ENCODE assay signal across 1 cellular context in the genomic region with DNA sequence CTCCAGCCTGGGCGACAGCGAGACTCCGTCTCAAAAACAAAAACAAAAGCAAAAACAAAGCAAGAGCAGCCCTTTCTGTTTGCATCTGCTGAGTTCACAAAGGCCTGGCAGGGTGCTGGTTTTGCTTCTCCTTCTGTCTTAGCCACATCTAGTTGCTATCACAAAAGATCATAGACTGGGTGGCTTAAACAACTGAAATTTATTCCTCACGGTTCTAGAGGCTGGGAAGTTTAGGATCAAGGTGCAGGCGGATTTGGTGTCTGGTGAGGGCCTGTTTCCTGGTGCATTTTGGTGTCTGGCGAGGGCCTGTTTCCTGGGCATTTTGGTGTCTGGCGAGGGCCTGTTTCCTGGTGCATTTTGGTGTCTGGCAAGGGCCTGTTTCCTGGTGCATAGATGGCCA.
TF ChIP-seq lines count a peak whose summit lies in the region.

No MANE protein-coding gene starts in this region.

TF ChIP-seq in H1, 55 proteins besides CTCF, POLR2A, EP300 and RAD21:
- TF ChIP-seq BACH1 (IDR thresholded peaks at IDR 0.05; ENCODE audit: low read length) (no peak), RNF2 (IDR thresholded peaks at IDR 0.05; ENCODE audit: borderline replicate concordance, low read depth, low read length, missing control alignments, poor library complexity, severe bottlenecking) (no peak), SIRT6 (IDR thresholded peaks at IDR 0.05; ENCODE audit: low read length) (no peak), CEBPB (IDR thresholded peaks at IDR 0.05; ENCODE audit: low read depth, low read length) (no peak), SIN3A (conservative IDR thresholded peaks at IDR 0.05 in 1 of 2, IDR thresholded peaks at IDR 0.05 in 1 of 2; ENCODE audit: low read depth in 1 of 2, low read length in 2 of 2) (no peak), YY1 (IDR thresholded peaks at IDR 0.05; ENCODE audit: low read depth, low read length) (no peak), ASH2L (IDR thresholded peaks at IDR 0.05; ENCODE audit: low read length) (no peak), NANOG (IDR thresholded peaks at IDR 0.05; ENCODE audit: insufficient read depth, low read depth, low read length, poor library complexity, severe bottlenecking) (no peak), NRF1 (IDR thresholded peaks at IDR 0.05; ENCODE audit: low read depth, low read length) (no peak)
- TF ChIP-seq, protein P1, sequence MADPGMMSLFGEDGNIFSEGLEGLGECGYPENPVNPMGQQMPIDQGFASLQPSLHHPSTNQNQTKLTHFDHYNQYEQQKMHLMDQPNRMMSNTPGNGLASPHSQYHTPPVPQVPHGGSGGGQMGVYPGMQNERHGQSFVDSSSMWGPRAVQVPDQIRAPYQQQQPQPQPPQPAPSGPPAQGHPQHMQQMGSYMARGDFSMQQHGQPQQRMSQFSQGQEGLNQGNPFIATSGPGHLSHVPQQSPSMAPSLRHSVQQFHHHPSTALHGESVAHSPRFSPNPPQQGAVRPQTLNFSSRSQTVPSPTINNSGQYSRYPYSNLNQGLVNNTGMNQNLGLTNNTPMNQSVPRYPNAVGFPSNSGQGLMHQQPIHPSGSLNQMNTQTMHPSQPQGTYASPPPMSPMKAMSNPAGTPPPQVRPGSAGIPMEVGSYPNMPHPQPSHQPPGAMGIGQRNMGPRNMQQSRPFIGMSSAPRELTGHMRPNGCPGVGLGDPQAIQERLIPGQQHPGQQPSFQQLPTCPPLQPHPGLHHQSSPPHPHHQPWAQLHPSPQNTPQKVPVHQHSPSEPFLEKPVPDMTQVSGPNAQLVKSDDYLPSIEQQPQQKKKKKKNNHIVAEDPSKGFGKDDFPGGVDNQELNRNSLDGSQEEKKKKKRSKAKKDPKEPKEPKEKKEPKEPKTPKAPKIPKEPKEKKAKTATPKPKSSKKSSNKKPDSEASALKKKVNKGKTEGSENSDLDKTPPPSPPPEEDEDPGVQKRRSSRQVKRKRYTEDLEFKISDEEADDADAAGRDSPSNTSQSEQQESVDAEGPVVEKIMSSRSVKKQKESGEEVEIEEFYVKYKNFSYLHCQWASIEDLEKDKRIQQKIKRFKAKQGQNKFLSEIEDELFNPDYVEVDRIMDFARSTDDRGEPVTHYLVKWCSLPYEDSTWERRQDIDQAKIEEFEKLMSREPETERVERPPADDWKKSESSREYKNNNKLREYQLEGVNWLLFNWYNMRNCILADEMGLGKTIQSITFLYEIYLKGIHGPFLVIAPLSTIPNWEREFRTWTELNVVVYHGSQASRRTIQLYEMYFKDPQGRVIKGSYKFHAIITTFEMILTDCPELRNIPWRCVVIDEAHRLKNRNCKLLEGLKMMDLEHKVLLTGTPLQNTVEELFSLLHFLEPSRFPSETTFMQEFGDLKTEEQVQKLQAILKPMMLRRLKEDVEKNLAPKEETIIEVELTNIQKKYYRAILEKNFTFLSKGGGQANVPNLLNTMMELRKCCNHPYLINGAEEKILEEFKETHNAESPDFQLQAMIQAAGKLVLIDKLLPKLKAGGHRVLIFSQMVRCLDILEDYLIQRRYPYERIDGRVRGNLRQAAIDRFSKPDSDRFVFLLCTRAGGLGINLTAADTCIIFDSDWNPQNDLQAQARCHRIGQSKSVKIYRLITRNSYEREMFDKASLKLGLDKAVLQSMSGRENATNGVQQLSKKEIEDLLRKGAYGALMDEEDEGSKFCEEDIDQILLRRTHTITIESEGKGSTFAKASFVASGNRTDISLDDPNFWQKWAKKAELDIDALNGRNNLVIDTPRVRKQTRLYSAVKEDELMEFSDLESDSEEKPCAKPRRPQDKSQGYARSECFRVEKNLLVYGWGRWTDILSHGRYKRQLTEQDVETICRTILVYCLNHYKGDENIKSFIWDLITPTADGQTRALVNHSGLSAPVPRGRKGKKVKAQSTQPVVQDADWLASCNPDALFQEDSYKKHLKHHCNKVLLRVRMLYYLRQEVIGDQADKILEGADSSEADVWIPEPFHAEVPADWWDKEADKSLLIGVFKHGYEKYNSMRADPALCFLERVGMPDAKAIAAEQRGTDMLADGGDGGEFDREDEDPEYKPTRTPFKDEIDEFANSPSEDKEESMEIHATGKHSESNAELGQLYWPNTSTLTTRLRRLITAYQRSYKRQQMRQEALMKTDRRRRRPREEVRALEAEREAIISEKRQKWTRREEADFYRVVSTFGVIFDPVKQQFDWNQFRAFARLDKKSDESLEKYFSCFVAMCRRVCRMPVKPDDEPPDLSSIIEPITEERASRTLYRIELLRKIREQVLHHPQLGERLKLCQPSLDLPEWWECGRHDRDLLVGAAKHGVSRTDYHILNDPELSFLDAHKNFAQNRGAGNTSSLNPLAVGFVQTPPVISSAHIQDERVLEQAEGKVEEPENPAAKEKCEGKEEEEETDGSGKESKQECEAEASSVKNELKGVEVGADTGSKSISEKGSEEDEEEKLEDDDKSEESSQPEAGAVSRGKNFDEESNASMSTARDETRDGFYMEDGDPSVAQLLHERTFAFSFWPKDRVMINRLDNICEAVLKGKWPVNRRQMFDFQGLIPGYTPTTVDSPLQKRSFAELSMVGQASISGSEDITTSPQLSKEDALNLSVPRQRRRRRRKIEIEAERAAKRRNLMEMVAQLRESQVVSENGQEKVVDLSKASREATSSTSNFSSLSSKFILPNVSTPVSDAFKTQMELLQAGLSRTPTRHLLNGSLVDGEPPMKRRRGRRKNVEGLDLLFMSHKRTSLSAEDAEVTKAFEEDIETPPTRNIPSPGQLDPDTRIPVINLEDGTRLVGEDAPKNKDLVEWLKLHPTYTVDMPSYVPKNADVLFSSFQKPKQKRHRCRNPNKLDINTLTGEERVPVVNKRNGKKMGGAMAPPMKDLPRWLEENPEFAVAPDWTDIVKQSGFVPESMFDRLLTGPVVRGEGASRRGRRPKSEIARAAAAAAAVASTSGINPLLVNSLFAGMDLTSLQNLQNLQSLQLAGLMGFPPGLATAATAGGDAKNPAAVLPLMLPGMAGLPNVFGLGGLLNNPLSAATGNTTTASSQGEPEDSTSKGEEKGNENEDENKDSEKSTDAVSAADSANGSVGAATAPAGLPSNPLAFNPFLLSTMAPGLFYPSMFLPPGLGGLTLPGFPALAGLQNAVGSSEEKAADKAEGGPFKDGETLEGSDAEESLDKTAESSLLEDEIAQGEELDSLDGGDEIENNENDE (IDR thresholded peaks at IDR 0.05; ENCODE audit: insufficient replicate concordance, low read length) = no peak
